In genomic region chr14:51056431-51056830, GRCh38 we compare ENCODE assay signal across 18 cellular contexts. TPM values are rescaled to one million over a fixed set of nuclear protein-coding genes. Genes with fewer than 3 reads are reported as not detected.
DNase-seq lines count a peak whose midpoint lies in the region; TF ChIP-seq lines count a peak whose summit lies in the region.
"Had no signal": no experiment of that assay in that cellular context is flagged by ENCODE, and none has a peak within 500 bp of the region (broad histone marks: within the 10 kb centered on the region; RNA-seq: fewer than 3 reads in every experiment).

No MANE protein-coding gene starts in this region.

- no peak for TF ChIP-seq EP300 in neural cell (conservative IDR thresholded peaks at IDR 0.05; ENCODE audit: poor library complexity, severe bottlenecking)

- H3K4me3 ChIP-seq in neural cell (ENCODE audit: low read length), result no peak overlapping the region
- no peak overlapping the region for H3K4me3 ChIP-seq in tibial artery
- H3K4me3 ChIP-seq: GM23248 had no signal

- DNase-seq in COR-L47 (lab: John Stamatoyannopoulos, UW) (peak; percentile 1), G401 (ENCODE audit: low spot score) (peak; percentile 48), SK-N-DZ (ENCODE audit: low spot score) (peak; percentile 37), T1000 (lab: John Stamatoyannopoulos, UW) (no peak), tibial artery (no peak)
- no peak for DNase-seq in activated CD4-positive, alpha-beta T cell treated with anti-CD3 and anti-CD28 coated beads for 4 hours
- DNase-seq in activated CD8-positive, alpha-beta memory T cell treated with anti-CD3 and anti-CD28 coated beads, Interleukin-2, amount 50 U/mL, for 48 hours, result no peak
- DNase-seq: ACHN; BE2C; C1 segment of cervical spinal cord; Caco-2; CD4-positive, CD25-positive, alpha-beta regulatory T cell; CD8-positive, alpha-beta memory T cell; GDM1; GM23248; HCEC 1CT had no signal

- no peaks in the 10 kb centered on the region for H3K36me3 ChIP-seq in neural cell (ENCODE audit: insufficient read depth, low read length)
- no peaks in the 10 kb centered on the region for H3K36me3 ChIP-seq in tibial artery
- H3K36me3 ChIP-seq: BE2C had no signal

- H3K9me2 ChIP-seq in neural cell (ENCODE audit: insufficient read depth, low read length), result no peaks in the 10 kb centered on the region

- no peak overlapping the region for H2AFZ ChIP-seq in neural cell (ENCODE audit: low read depth, low read length)
- H2AFZ ChIP-seq: GM23248 had no signal

- H3K27ac ChIP-seq in neural cell (ENCODE audit: low read length) (no peak overlapping the region), tibial artery (no peak overlapping the region)
- H3K27ac ChIP-seq: GM23248 had no signal

- H3F3A ChIP-seq in neural cell (ENCODE audit: insufficient read depth, low read length, poor library complexity, severe bottlenecking), result no peaks in the 10 kb centered on the region

- no peak overlapping the region for H3K4me2 ChIP-seq in neural cell (ENCODE audit: low read length)

- in situ Hi-C loops in G401 (cut with HindIII; ENCODE audit: low sequenced_read_pairs), result no loop called here

- H3K27me3 ChIP-seq in neural cell (ENCODE audit: insufficient read depth, low read depth, low read length) (no peaks in the 10 kb centered on the region), tibial artery (no peaks in the 10 kb centered on the region)
- H3K27me3 ChIP-seq: BE2C had no signal

- TF ChIP-seq CTCF in neural cell (IDR thresholded peaks at IDR 0.05; ENCODE audit: poor library complexity, severe bottlenecking) (no peak), tibial artery (IDR thresholded peaks at IDR 0.05) (no peak)

- H4K20me1 ChIP-seq in neural cell (ENCODE audit: insufficient read depth), result no peaks in the 10 kb centered on the region

- intact Hi-C loops in tibial artery (cut with DNase I; ENCODE audit: low total_unique reads), result no loop called here

- H3K9ac ChIP-seq in neural cell (ENCODE audit: low read length), result no peak overlapping the region
- H3K9ac ChIP-seq: GM23248 had no signal

- no peaks in the 10 kb centered on the region for H3K9me3 ChIP-seq in neural cell (ENCODE audit: low read length)
- H3K9me3 ChIP-seq in tibial artery, result no peaks in the 10 kb centered on the region
- H3K9me3 ChIP-seq: BE2C, Caco-2 had no signal

- no peaks in the 10 kb centered on the region for H3K4me1 ChIP-seq in tibial artery
- H3K4me1 ChIP-seq: Caco-2 had no signal

- H3K79me2 ChIP-seq in neural cell (replicated peaks; ENCODE audit: insufficient read depth, low read length), result no peaks in the 10 kb centered on the region

- no peak for TF ChIP-seq RAD21 in neural cell (conservative IDR thresholded peaks at IDR 0.05)

TF ChIP-seq in neural cell, 6 proteins besides CTCF, POLR2A, EP300 and RAD21:
- TF ChIP-seq POLR2AphosphoS5 (IDR thresholded peaks at IDR 0.05) (no peak), REST (IDR thresholded peaks at IDR 0.05; ENCODE audit: borderline replicate concordance) (peak; percentile 29), SMC3 (conservative IDR thresholded peaks at IDR 0.05; ENCODE audit: poor library complexity) (no peak), EZH2 (IDR thresholded peaks at IDR 0.05; ENCODE audit: borderline replicate concordance, insufficient read depth, low read length, poor library complexity, severe bottlenecking) (no peak), MXI1 (conservative IDR thresholded peaks at IDR 0.05; ENCODE audit: poor library complexity, severe bottlenecking) (no peak), TAF1 (IDR thresholded peaks at IDR 0.05; ENCODE audit: low read depth) (no peak)

RNA-seq across cellular contexts. Expression of gene TRIM9, which starts 38.5 kb away (rescaled TPM):
- total RNA-seq in G401 (2014; rRNA removed; shearing (Covaris generic)), result 0.31 and 0.41 TPM in 2 replicates
- 9.1 and 9.4 TPM in 2 replicates for polyA plus RNA-seq in SK-N-DZ (2014; cell fraction: cytosol; rRNA removed)
- 14.6 and 20.1 TPM in 2 replicates for polyA plus RNA-seq in SK-N-DZ (2014; cell fraction: nucleus; rRNA removed)
- 15.9 and 18.9 TPM in 2 replicates for polyA plus RNA-seq in neural cell
- polyA minus RNA-seq in neural cell, result 21.3 and 21.9 TPM in 2 replicates
- total RNA-seq: HT-29 had no signal

Comparison
In these comparisons a context has a peak if more than half of its experiments do, and no peak if none do; other contexts are left out.
1. DNase-seq: peak in COR-L47 (single experiment), G401 (single experiment) and SK-N-DZ (single experiment); none in activated CD4-positive, alpha-beta T cell treated with anti-CD3 and anti-CD28 coated beads for 4 hours (0 of 2), activated CD8-positive, alpha-beta memory T cell treated with anti-CD3 and anti-CD28 coated beads, Interleukin-2, amount 50 U/mL, for 48 hours (single experiment), T1000 (single experiment) and tibial artery (0 of 2).